Comparison of ENCODE assay signal across 30 cellular contexts in genomic region chr6:1626481-1626880, GRCh38. TPM values are rescaled to one million over a fixed set of nuclear protein-coding genes. Genes with fewer than 3 reads are reported as not detected.
DNase-seq lines count a peak whose midpoint lies in the region; ATAC-seq, FAIRE-seq and TF ChIP-seq lines count a peak whose summit lies in the region.
"Had no signal": no experiment of that assay in that cellular context is flagged by ENCODE, and none has a peak within 500 bp of the region (broad histone marks: within the 10 kb centered on the region; RNA-seq: fewer than 3 reads in every experiment).

No MANE protein-coding gene starts in this region.

- no peak overlapping the region for H3K27ac ChIP-seq in CD4-positive, alpha-beta memory T cell (ENCODE audit: low read depth, low read length)
- H3K27ac ChIP-seq in endothelial cell of umbilical vein (ENCODE audit: insufficient read depth, low read depth, low read length): no peak overlapping the region
- H3K27ac ChIP-seq in osteoblast (ENCODE audit: low read depth, low read length): no peak overlapping the region
- H3K27ac ChIP-seq in Karpas-422 (ENCODE audit: low read length): no peak overlapping the region
- H3K27ac ChIP-seq: skin epidermis, uterus had no signal

- peaks cover 15% of the 10 kb centered on the region for H3K4me1 ChIP-seq in CD4-positive, alpha-beta memory T cell (ENCODE audit: insufficient read depth, low read length)
- H3K4me1 ChIP-seq in endothelial cell of umbilical vein (ENCODE audit: control insufficient read depth, extremely low read depth, insufficient read depth, low read length) (peaks cover 21% of the 10 kb centered on the region), osteoblast (ENCODE audit: insufficient read depth, low read length) (peaks cover 51% of the 10 kb centered on the region), Karpas-422 (ENCODE audit: low read length) (no peaks in the 10 kb centered on the region)
- H3K4me1 ChIP-seq: uterus had no signal

- ATAC-seq in activated B cell treated with CpG ODN at 0.5 μM for 24 hours (ENCODE audit: low read depth) (no peak), HG03025 (IDR thresholded peaks at IDR 0.05; ENCODE audit: low FRiP score, unreplicated experiment) (no peak)
- ATAC-seq in stimulated activated naive CD8-positive, alpha-beta T cell treated with anti-CD3 and anti-CD28 coated beads, Interleukin-15, amount 100 ng/mL, for 72 hours: no peak
- ATAC-seq: HCT116, left ventricle myocardium superior had no signal

- H3K4me3 ChIP-seq in CD4-positive, alpha-beta memory T cell (ENCODE audit: low read length in 2 of 2): no peak overlapping the region
- H3K4me3 ChIP-seq in endothelial cell of umbilical vein (replicated peaks in 1 of 3; ENCODE audit: insufficient read depth in 1 of 3, low read depth in 1 of 3, low read length in 3 of 3) (no peak overlapping the region), osteoblast (ENCODE audit: insufficient read depth, low read length) (no peak overlapping the region), Karpas-422 (ENCODE audit: low read length) (no peak overlapping the region)
- H3K4me3 ChIP-seq: skin epidermis, uterus had no signal

- H3K36me3 Mint-ChIP-seq in CD4-positive, alpha-beta memory T cell: peaks cover 4 to 25% of the 10 kb centered on the region in 2 donors
- H3K36me3 Mint-ChIP-seq in activated B cell treated with CpG ODN at 0.5 μM for 24 hours (ENCODE audit: low read depth): peaks cover 8% of the 10 kb centered on the region

- H3K4me2 ChIP-seq in endothelial cell of umbilical vein (ENCODE audit: insufficient read depth, low read length) (peak overlapping the region; percentile 90), osteoblast (ENCODE audit: insufficient read depth, low read length) (peak overlapping the region; percentile 96), Karpas-422 (ENCODE audit: low read depth, low read length, poor library complexity, severe bottlenecking) (no peak overlapping the region)

- BruUV-seq in endothelial cell of umbilical vein (replicated peaks; lab: Mats Ljungman, UMichigan): no TSS peak

- no peaks in the 10 kb centered on the region for H3K9me2 ChIP-seq in Karpas-422 (replicated peaks; ENCODE audit: insufficient read depth, low read length)

- POLR2A ChIA-PET in CD4-positive, alpha-beta memory T cell (lab: Charles Lee; ENCODE audit: partially characterized antibody): no interaction called here
- POLR2A ChIA-PET in activated B cell treated with CpG ODN at 0.5 μM for 24 hours (lab: Charles Lee) (interaction anchor here (0.9 to 3.4 kb wide), 2 partner anchors 10 to 11 kb away, joined by 3 to 12 read pairs; no protein-coding TSS in a partner anchor), endothelial cell of umbilical vein (lab: Charles Lee) (no interaction called here)

- dilution Hi-C loops in endothelial cell of umbilical vein (cut with MboI; ENCODE audit: extremely low pct_ligation_motif_present, low sequenced_read_pairs): no loop called here

- H3K27me3 ChIP-seq in CD4-positive, alpha-beta memory T cell (ENCODE audit: insufficient read depth, low read length): peaks cover 19% of the 10 kb centered on the region
- H3K27me3 ChIP-seq in endothelial cell of umbilical vein (ENCODE audit: control insufficient read depth in 2 of 2, insufficient read depth in 2 of 2, low read length in 2 of 2): peaks cover 5 to 15% of the 10 kb centered on the region in 2 experiments
- H3K27me3 ChIP-seq in osteoblast (ENCODE audit: insufficient read depth, low read length): no peaks in the 10 kb centered on the region
- no peaks in the 10 kb centered on the region for H3K27me3 ChIP-seq in Karpas-422 (ENCODE audit: low read length)
- H3K27me3 ChIP-seq: uterus had no signal

- no peaks in the 10 kb centered on the region for H3K9me1 ChIP-seq in endothelial cell of umbilical vein (replicated peaks; ENCODE audit: control insufficient read depth, extremely low read depth, insufficient read depth, low read length)

- no peak overlapping the region for H3K27ac Mint-ChIP-seq in CD4-positive, alpha-beta memory T cell
- no peak overlapping the region for H3K27ac Mint-ChIP-seq in activated B cell treated with CpG ODN at 0.5 μM for 24 hours
- no peak overlapping the region for H3K27ac Mint-ChIP-seq in stimulated activated naive CD8-positive, alpha-beta T cell treated with anti-CD3 and anti-CD28 coated beads, Interleukin-15, amount 100 ng/mL, for 72 hours
- H3K27ac Mint-ChIP-seq: activated T-cell treated with anti-CD3 and anti-CD28 coated beads, Interleukin-2, amount 50 U/mL, for 24 hours had no signal

- TF ChIP-seq CTCF in activated B cell treated with CpG ODN at 0.5 μM for 24 hours (IDR thresholded peaks at IDR 0.05): no peak
- TF ChIP-seq CTCF in endothelial cell of umbilical vein (IDR thresholded peaks at IDR 0.05; ENCODE audit: extremely low read depth in 1 of 2, insufficient read depth in 1 of 2, low read depth in 1 of 2, low read length in 2 of 2): no peak
- TF ChIP-seq CTCF in osteoblast (IDR thresholded peaks at IDR 0.05; ENCODE audit: extremely low read depth, low read depth, low read length): no peak

- peaks cover 50 to 60% of the 10 kb centered on the region in 2 donors for H3K27me3 Mint-ChIP-seq in CD4-positive, alpha-beta memory T cell
- peaks cover 63% of the 10 kb centered on the region for H3K27me3 Mint-ChIP-seq in activated B cell treated with CpG ODN at 0.5 μM for 24 hours
- H3K27me3 Mint-ChIP-seq in stimulated activated naive CD8-positive, alpha-beta T cell treated with anti-CD3 and anti-CD28 coated beads, Interleukin-15, amount 100 ng/mL, for 72 hours: peaks cover 87% of the 10 kb centered on the region

- H3K79me2 ChIP-seq in endothelial cell of umbilical vein (ENCODE audit: control insufficient read depth, insufficient read depth, low read length) (no peaks in the 10 kb centered on the region), osteoblast (ENCODE audit: insufficient read depth, low read length) (peaks cover 39% of the 10 kb centered on the region), Karpas-422 (ENCODE audit: low read length) (no peaks in the 10 kb centered on the region)

- H3K9ac ChIP-seq in endothelial cell of umbilical vein (replicated peaks; ENCODE audit: extremely low read depth, insufficient read depth, low read length) (no peak overlapping the region), Karpas-422 (ENCODE audit: low read length) (no peak overlapping the region)

- H3K9me3 Mint-ChIP-seq in CD4-positive, alpha-beta memory T cell: peaks cover 0 to 2% (median 0%) of the 10 kb centered on the region in 8 donors
- H3K9me3 Mint-ChIP-seq in activated B cell treated with CpG ODN at 0.5 μM for 24 hours: no peaks in the 10 kb centered on the region
- H3K9me3 Mint-ChIP-seq in stimulated activated naive CD8-positive, alpha-beta T cell treated with anti-CD3 and anti-CD28 coated beads, Interleukin-15, amount 100 ng/mL, for 72 hours: no peaks in the 10 kb centered on the region
- H3K9me3 Mint-ChIP-seq: activated T-cell treated with anti-CD3 and anti-CD28 coated beads, Interleukin-2, amount 50 U/mL, for 24 hours had no signal

- no peaks in the 10 kb centered on the region for H3K9me3 ChIP-seq in CD4-positive, alpha-beta memory T cell (ENCODE audit: control insufficient read depth in 1 of 2, low read length in 2 of 2)
- H3K9me3 ChIP-seq in endothelial cell of umbilical vein (replicated peaks; ENCODE audit: control insufficient read depth, insufficient read depth, low read length) (no peaks in the 10 kb centered on the region), osteoblast (ENCODE audit: low read depth, low read length) (no peaks in the 10 kb centered on the region), Karpas-422 (ENCODE audit: low read length) (no peaks in the 10 kb centered on the region)
- H3K9me3 ChIP-seq: uterus had no signal

- H3K4me1 Mint-ChIP-seq in CD4-positive, alpha-beta memory T cell: peaks cover 11 to 21% (median 16%) of the 10 kb centered on the region in 4 donors
- peaks cover 14% of the 10 kb centered on the region for H3K4me1 Mint-ChIP-seq in activated B cell treated with CpG ODN at 0.5 μM for 24 hours
- H3K4me1 Mint-ChIP-seq in stimulated activated naive CD8-positive, alpha-beta T cell treated with anti-CD3 and anti-CD28 coated beads, Interleukin-15, amount 100 ng/mL, for 72 hours: peaks cover 17% of the 10 kb centered on the region

- H2AFZ ChIP-seq in endothelial cell of umbilical vein (ENCODE audit: low read depth, low read length) (no peak overlapping the region), osteoblast (ENCODE audit: low read length) (no peak overlapping the region), Karpas-422 (ENCODE audit: low read length) (no peak overlapping the region)

- CTCF ChIA-PET in CD4-positive, alpha-beta memory T cell (lab: Charles Lee; ENCODE audit: partially characterized antibody): interaction anchor here (1.6 to 1.8 kb wide), 2 partner anchors 29 to 30 kb away, joined by 4 to 8 read pairs; no protein-coding TSS in a partner anchor
- CTCF ChIA-PET in activated B cell treated with CpG ODN at 0.5 μM for 24 hours (lab: Charles Lee): interaction anchor here (1.6 to 4.5 kb wide), 2 partner anchors 18 to 478 kb away, joined by 4 to 12 read pairs; no protein-coding TSS in a partner anchor
- CTCF ChIA-PET in endothelial cell of umbilical vein (lab: Charles Lee): interaction anchor here (0.8 to 4.0 kb wide), 5 partner anchors 12 to 727 kb away, joined by 3 to 23 read pairs (median 10); no protein-coding TSS in a partner anchor

- H3K4me3 Mint-ChIP-seq in CD4-positive, alpha-beta memory T cell: peak overlapping the region in 5 of 8 donors; percentile 15 to 87 (median 57)
- peak overlapping the region; percentile 12 for H3K4me3 Mint-ChIP-seq in activated B cell treated with CpG ODN at 0.5 μM for 24 hours
- peak overlapping the region in 1 of 2 donors; percentile 8 for H3K4me3 Mint-ChIP-seq in stimulated activated naive CD8-positive, alpha-beta T cell treated with anti-CD3 and anti-CD28 coated beads, Interleukin-15, amount 100 ng/mL, for 72 hours
- H3K4me3 Mint-ChIP-seq: activated T-cell treated with anti-CD3 and anti-CD28 coated beads, Interleukin-2, amount 50 U/mL, for 24 hours had no signal

- no peak for TF ChIP-seq POLR2A in endothelial cell of umbilical vein (IDR thresholded peaks at IDR 0.05; ENCODE audit: low read depth, low read length)

- no peak for DNase-seq in CD4-positive, alpha-beta memory T cell
- DNase-seq in activated B cell treated with CpG ODN at 0.5 μM for 24 hours: no peak
- DNase-seq in endothelial cell of umbilical vein (ENCODE audit: low read depth, low spot score): peak; percentile 45
- peak; percentile 68 for DNase-seq in osteoblast (ENCODE audit: insufficient read length, low spot score, missing footprints)
- DNase-seq in Karpas-422: no peak
- DNase-seq in stimulated activated naive CD8-positive, alpha-beta T cell treated with anti-CD3 and anti-CD28 coated beads, Interleukin-15, amount 100 ng/mL, for 72 hours: no peak
- no peak for DNase-seq in stimulated activated CD4-positive, alpha-beta T cell treated with anti-CD3 and anti-CD28 coated beads, Interleukin-1b, Interleukin-23, amount 100 ng/mL, for 48 hours
- DNase-seq: activated CD8-positive, alpha-beta memory T cell treated with anti-CD3 and anti-CD28 coated beads for 24 hours; activated naive CD4-positive, alpha-beta T cell treated with Interleukin-2 at 50 U/mL for 16 hours; activated T-cell treated with anti-CD3 and anti-CD28 coated beads, Interleukin-2, amount 50 U/mL, for 24 hours; C1 segment of cervical spinal cord; cerebellar nuclear complex; effector CD4-positive, alpha-beta T cell; hippocampal formation; left ventricle myocardium superior; midbrain; NCI-H1105 treated with DMSO at 0.1 percent for 48 hours; NCI-H2029; NCI-H69; stimulated activated CD4-positive, alpha-beta T cell treated with anti-CD3 and anti-CD28 coated beads, Interleukin-2, amount 100 ng/mL, for 24 hours; substantia nigra; uterus had no signal

- H4K20me1 ChIP-seq in endothelial cell of umbilical vein (replicated peaks; ENCODE audit: control insufficient read depth, extremely low read depth, insufficient read depth, low read length): no peaks in the 10 kb centered on the region
- no peaks in the 10 kb centered on the region for H4K20me1 ChIP-seq in osteoblast (ENCODE audit: insufficient read depth, low read length)
- 0 out of 2 replicates have a peak, but pooled peaks cover 3% of the 10 kb centered on the region for H4K20me1 ChIP-seq in Karpas-422 (ENCODE audit: insufficient read depth, low read depth, low read length)

- no peaks in the 10 kb centered on the region for H3K36me3 ChIP-seq in CD4-positive, alpha-beta memory T cell (ENCODE audit: insufficient read depth, low read length)
- H3K36me3 ChIP-seq in endothelial cell of umbilical vein (ENCODE audit: control insufficient read depth in 2 of 2, extremely low read depth in 1 of 2, insufficient read depth in 2 of 2, low read length in 2 of 2) (no peaks in the 10 kb centered on the region), osteoblast (ENCODE audit: insufficient read depth, low read length) (peaks cover under 1% of the 10 kb centered on the region), Karpas-422 (ENCODE audit: insufficient read depth, low read length) (no peaks in the 10 kb centered on the region)
- H3K36me3 ChIP-seq: uterus had no signal

- peak; percentile 31 for FAIRE-seq in endothelial cell of umbilical vein (lab: Jason Lieb, UNC)
- FAIRE-seq: astrocyte, D721Med, frontal cortex, GM12891 had no signal

- intact Hi-C loops in CD4-positive, alpha-beta memory T cell (cut with micrococcal nuclease): no loop called here
- intact Hi-C loops in activated B cell treated with CpG ODN at 0.5 μM for 24 hours (cut with micrococcal nuclease) (loop anchor here (5.0 to 10.0 kb wide), 4 partner anchors 41 to 1608 kb away; no protein-coding TSS in a partner anchor), endothelial cell of umbilical vein (cut with micrococcal nuclease) (loop anchor here (1.0 to 5.0 kb wide), 2 partner anchors 9 to 61 kb away; no protein-coding TSS in a partner anchor)

RNA-seq across cellular contexts. Expression of gene FOXC1, which starts 16.8 kb away (rescaled TPM):
- not detected for total RNA-seq in CD4-positive, alpha-beta memory T cell
- not detected for polyA plus RNA-seq in CD4-positive, alpha-beta memory T cell
- total RNA-seq in activated B cell treated with CpG ODN at 0.5 μM for 24 hours (1.00 and 1.1 TPM in 2 replicates), endothelial cell of umbilical vein (15.9 and 16.4 TPM in 2 replicates), osteoblast (39.4 and 41.0 TPM in 2 replicates)
- 6.4 and 7.2 TPM in 2 replicates for polyA plus RNA-seq in endothelial cell of umbilical vein
- polyA plus RNA-seq in endothelial cell of umbilical vein (2011; cell fraction: cytosol; rRNA removed): 4.8 and 4.9 TPM in 2 replicates
- polyA plus RNA-seq in endothelial cell of umbilical vein (2011; cell fraction: nucleus; rRNA removed): 7.4 and 11.8 TPM in 2 replicates
- polyA plus RNA-seq in endothelial cell of umbilical vein (2012): 3.0 and 4.0 TPM in 2 replicates
- 5.5 and 6.8 TPM in 2 replicates for polyA minus RNA-seq in endothelial cell of umbilical vein
- polyA minus RNA-seq in endothelial cell of umbilical vein (2011; cell fraction: cytosol; rRNA and poly(A)+ RNA removed): 23.5 TPM
- 8.4 and 8.6 TPM in 2 replicates for polyA minus RNA-seq in endothelial cell of umbilical vein (2011; cell fraction: nucleus; rRNA and poly(A)+ RNA removed)
- not detected in 2 replicates for total RNA-seq in Karpas-422 (2014; rRNA removed; shearing (Covaris generic); ENCODE audit: low replicate concordance)
- total RNA-seq: T-helper 1 cell treated with Interleukin-12 subunit alpha and Interleukin-12 subunit beta and Interleukin-4 antibody, amounts not matched to agents 30 ng/mL and 1 ng/mL, for 36 hours had no signal

Comparison
In these comparisons a context has a peak if more than half of its experiments do, and no peak if none do; other contexts are left out.
1. DNase-seq: peak in endothelial cell of umbilical vein (single experiment) and osteoblast (single experiment); none in CD4-positive, alpha-beta memory T cell (0 of 5), activated B cell treated with CpG ODN at 0.5 μM for 24 hours (single experiment), Karpas-422 (single experiment), stimulated activated naive CD8-positive, alpha-beta T cell treated with anti-CD3 and anti-CD28 coated beads, Interleukin-15, amount 100 ng/mL, for 72 hours (0 of 2) and stimulated activated CD4-positive, alpha-beta T cell treated with anti-CD3 and anti-CD28 coated beads, Interleukin-1b, Interleukin-23, amount 100 ng/mL, for 48 hours (single experiment).